ENCODE assay signal across 8 cellular contexts in genomic region chr5:38831909-38832308, GRCh38. TPM values are rescaled to one million over a fixed set of nuclear protein-coding genes. Genes with fewer than 3 reads are reported as not detected.
DNase-seq lines count a peak whose midpoint lies in the region; ATAC-seq and TF ChIP-seq lines count a peak whose summit lies in the region.

No MANE protein-coding gene starts in this region.

- POLR2A ChIA-PET in RWPE1 (lab: Yijun Ruan, JAX; ENCODE audit: low non-redundant PET) = interaction anchor here (0.6 kb wide), 1 partner anchor 838 kb away, joined by 3 read pairs; no protein-coding TSS in a partner anchor

- DNase-seq in natural killer cell (no peak), RWPE1 (ENCODE audit: low spot score) (no peak), left ventricle myocardium superior (no peak), cortex of kidney (lab: John Stamatoyannopoulos, UW) (no peak), hypothalamus (lab: John Stamatoyannopoulos, UW) (no peak)
- DNase-seq in natural killer cell treated with Interleukin-12 subunit alpha and Interleukin-12 subunit beta and Interleukin-15 and Interleukin-18, amount 100 ng/mL, for 72 hours (ENCODE audit: low spot score) = no peak

- peak overlapping the region; percentile 89 for H3K27ac ChIP-seq in RWPE1

- H3K27ac Mint-ChIP-seq in natural killer cell = no peak overlapping the region
- no peak overlapping the region for H3K27ac Mint-ChIP-seq in natural killer cell treated with Interleukin-12 subunit alpha and Interleukin-12 subunit beta and Interleukin-15 and Interleukin-18, amount 100 ng/mL, for 72 hours

- no peaks in the 10 kb centered on the region for H3K36me3 Mint-ChIP-seq in natural killer cell
- H3K36me3 Mint-ChIP-seq in natural killer cell treated with Interleukin-12 subunit alpha and Interleukin-12 subunit beta and Interleukin-15 and Interleukin-18, amount 100 ng/mL, for 72 hours = no peaks in the 10 kb centered on the region

- no peak for TF ChIP-seq CTCF in natural killer cell (IDR thresholded peaks at IDR 0.05)
- TF ChIP-seq CTCF in RWPE1 (conservative IDR thresholded peaks at IDR 0.05; ENCODE audit: low read depth) = no peak

- CTCF ChIA-PET in RWPE1 (lab: Yijun Ruan, JAX) = no interaction called here

- peaks cover 13 to 14% of the 10 kb centered on the region in 2 donors for H3K27me3 Mint-ChIP-seq in natural killer cell (ENCODE audit: low read depth in 2 of 2)
- peaks cover 21 to 25% of the 10 kb centered on the region in 2 donors for H3K27me3 Mint-ChIP-seq in natural killer cell treated with Interleukin-12 subunit alpha and Interleukin-12 subunit beta and Interleukin-15 and Interleukin-18, amount 100 ng/mL, for 72 hours

- H3K4me3 Mint-ChIP-seq in natural killer cell = peak overlapping the region; percentile 10
- no peak overlapping the region for H3K4me3 Mint-ChIP-seq in natural killer cell treated with Interleukin-12 subunit alpha and Interleukin-12 subunit beta and Interleukin-15 and Interleukin-18, amount 100 ng/mL, for 72 hours

- peaks cover 0 to 3% of the 10 kb centered on the region in 2 donors for H3K9me3 Mint-ChIP-seq in natural killer cell
- H3K9me3 Mint-ChIP-seq in natural killer cell treated with Interleukin-12 subunit alpha and Interleukin-12 subunit beta and Interleukin-15 and Interleukin-18, amount 100 ng/mL, for 72 hours = no peaks in the 10 kb centered on the region

- no peaks in the 10 kb centered on the region for H3K4me1 Mint-ChIP-seq in natural killer cell
- peaks cover 0 to 8% of the 10 kb centered on the region in 2 donors for H3K4me1 Mint-ChIP-seq in natural killer cell treated with Interleukin-12 subunit alpha and Interleukin-12 subunit beta and Interleukin-15 and Interleukin-18, amount 100 ng/mL, for 72 hours (ENCODE audit: low read depth in 2 of 2)

- ATAC-seq in natural killer cell = no peak
- ATAC-seq in natural killer cell treated with Interleukin-12 subunit alpha and Interleukin-12 subunit beta and Interleukin-15 and Interleukin-18, amount 100 ng/mL, for 72 hours = no peak
- ATAC-seq in left ventricle myocardium superior = peak; percentile 54
- no peak for ATAC-seq in GM21737 (IDR thresholded peaks at IDR 0.05; ENCODE audit: unreplicated experiment)
- no peak for ATAC-seq in GM21619 (IDR thresholded peaks at IDR 0.05; ENCODE audit: unreplicated experiment)

- intact Hi-C loops in natural killer cell (cut with micrococcal nuclease) = no loop called here
- intact Hi-C loops in left ventricle myocardium superior (cut with micrococcal nuclease) = loop anchor here (10.0 kb wide), 1 partner anchor 93 kb away; no protein-coding TSS in a partner anchor

RNA-seq across cellular contexts. Expression of gene OSMR, which starts 13.9 kb away (rescaled TPM):
- total RNA-seq in natural killer cell = not detected
- under 1 TPM; 0.17 to 0.36 TPM for total RNA-seq in natural killer cell treated with Interleukin-12 subunit alpha and Interleukin-12 subunit beta and Interleukin-15 and Interleukin-18, amount 100 ng/mL, for 72 hours
- 9.9 TPM for total RNA-seq in left ventricle myocardium superior
